ENCODE assay signal across 1 cellular context in genomic region chr17:41772586-41773189, GRCh38.
TF ChIP-seq lines count a peak whose summit lies in the region.

No MANE protein-coding gene starts in this region.

TF ChIP-seq in HepG2, 621 proteins besides CTCF, POLR2A, EP300 and RAD21 (continued from another document and continues in another):
- TF ChIP-seq THAP7 (CRISPR knock-in tag; IDR thresholded peaks at IDR 0.05), result no peak
- no peak for TF ChIP-seq SATB2 (CRISPR knock-in tag; IDR thresholded peaks at IDR 0.05)
- peak; percentile 70 for TF ChIP-seq ZFP91 (CRISPR knock-in tag; IDR thresholded peaks at IDR 0.05; ENCODE audit: borderline replicate concordance)
- no peak for TF ChIP-seq LRRFIP1 (CRISPR knock-in tag; conservative IDR thresholded peaks at IDR 0.05)
- no peak for TF ChIP-seq ZFYVE20 (CRISPR knock-in tag; IDR thresholded peaks at IDR 0.05; ENCODE audit: borderline replicate concordance, low read depth)
- no peak for TF ChIP-seq MYPOP (CRISPR knock-in tag; IDR thresholded peaks at IDR 0.05)
- TF ChIP-seq ZNF558 (CRISPR knock-in tag; IDR thresholded peaks at IDR 0.05; ENCODE audit: borderline replicate concordance), result no peak
- TF ChIP-seq TBX2 (CRISPR knock-in tag; IDR thresholded peaks at IDR 0.05; ENCODE audit: borderline replicate concordance), result peak; percentile 91
- no peak for TF ChIP-seq CSRNP2 (CRISPR knock-in tag; conservative IDR thresholded peaks at IDR 0.05; ENCODE audit: low read depth)
- no peak for TF ChIP-seq PLSCR1 (CRISPR knock-in tag; IDR thresholded peaks at IDR 0.05; ENCODE audit: borderline replicate concordance)
- TF ChIP-seq ZBTB42 (CRISPR knock-in tag; IDR thresholded peaks at IDR 0.05), result peak; percentile 93; the same call in 1 of the 2 replicates
- TF ChIP-seq NAIF1 (CRISPR knock-in tag; IDR thresholded peaks at IDR 0.05; ENCODE audit: borderline replicate concordance), result no peak
- TF ChIP-seq NCOA1 (CRISPR knock-in tag; IDR thresholded peaks at IDR 0.05), result no peak; the same call in 1 of the 2 replicates
- TF ChIP-seq ZBTB33 (CRISPR knock-in tag; IDR thresholded peaks at IDR 0.05), result peak; percentile 3; the same call in 1 of the 2 replicates
- no peak for TF ChIP-seq ZNF296 (CRISPR knock-in tag; conservative IDR thresholded peaks at IDR 0.05)
- no peak for TF ChIP-seq TCF7L2 (IDR thresholded peaks at IDR 0.05; ENCODE audit: low read depth, low read length)
- TF ChIP-seq KLF11 (CRISPR knock-in tag; IDR thresholded peaks at IDR 0.05), result peak; percentile 71; the same call in 1 of the 2 replicates
- no peak for TF ChIP-seq FLYWCH1 (CRISPR knock-in tag; IDR thresholded peaks at IDR 0.05)
- 0 out of 2 replicates have a peak, but pooled peaks have one; percentile 44 for TF ChIP-seq WIZ (CRISPR knock-in tag; IDR thresholded peaks at IDR 0.05)
- TF ChIP-seq SRSF4 (IDR thresholded peaks at IDR 0.05; ENCODE audit: low read depth, low read length, poor library complexity, severe bottlenecking), result no peak
- peak; percentile 62; the same call in 1 of the 2 replicates for TF ChIP-seq KAT8 (CRISPR knock-in tag; IDR thresholded peaks at IDR 0.05)
- no peak for TF ChIP-seq NFYB (CRISPR knock-in tag; IDR thresholded peaks at IDR 0.05)
- TF ChIP-seq ZNF34 (CRISPR knock-in tag; IDR thresholded peaks at IDR 0.05; ENCODE audit: borderline replicate concordance), result peak; percentile 86; the same call in 1 of the 2 replicates
- peak; percentile 77 for TF ChIP-seq FOXC1 (CRISPR knock-in tag; IDR thresholded peaks at IDR 0.05; ENCODE audit: borderline replicate concordance)
- no peak for TF ChIP-seq ISL2 (CRISPR knock-in tag; IDR thresholded peaks at IDR 0.05)
- no peak for TF ChIP-seq ZNF639 (CRISPR knock-in tag; conservative IDR thresholded peaks at IDR 0.05)
- TF ChIP-seq THAP9 (CRISPR knock-in tag; IDR thresholded peaks at IDR 0.05; ENCODE audit: borderline replicate concordance), result peak; percentile 68
- peak; percentile 55 to 68; a peak in 2 of 4 replicates for TF ChIP-seq HMGXB4 (CRISPR knock-in tag; IDR thresholded peaks at IDR 0.05; ENCODE audit: borderline replicate concordance in 1 of 2, low read depth in 1 of 2)
- no peak for TF ChIP-seq ZXDC (CRISPR knock-in tag; IDR thresholded peaks at IDR 0.05)
- TF ChIP-seq ADNP (CRISPR knock-in tag; IDR thresholded peaks at IDR 0.05), result 0 out of 2 replicates have a peak, but pooled peaks have one; percentile 68
- no peak for TF ChIP-seq ZNF446 (CRISPR knock-in tag; IDR thresholded peaks at IDR 0.05)
- no peak for TF ChIP-seq HNRNPK (IDR thresholded peaks at IDR 0.05; ENCODE audit: low read depth, low read length, poor library complexity, severe bottlenecking)
- TF ChIP-seq MEF2D (CRISPR knock-in tag; IDR thresholded peaks at IDR 0.05), result peak; percentile 91
- TF ChIP-seq ZBTB3 (CRISPR knock-in tag; IDR thresholded peaks at IDR 0.05; ENCODE audit: borderline replicate concordance, low read depth), result no peak; the same call in 1 of the 2 replicates
- no peak for TF ChIP-seq GRHL1 (CRISPR knock-in tag; conservative IDR thresholded peaks at IDR 0.05)
